ENCODE assay signal across 8 cellular contexts in genomic region chr1:179230251-179230650, GRCh38. TPM values are rescaled to one million over a fixed set of nuclear protein-coding genes. Genes with fewer than 3 reads are reported as not detected.
DNase-seq lines count a peak whose midpoint lies in the region; ATAC-seq and TF ChIP-seq lines count a peak whose summit lies in the region.

No MANE protein-coding gene starts in this region.

- H3K27ac Mint-ChIP-seq in mesothelial cell of epicardium = no peak overlapping the region

- H3K4ac ChIP-seq in trophoblast cell (ENCODE audit: low read depth, low read length) = no peak overlapping the region

- no peak overlapping the region for H2BK12ac ChIP-seq in trophoblast cell (ENCODE audit: low read length)

- no peak overlapping the region for H2AK5ac ChIP-seq in trophoblast cell (ENCODE audit: low read length)

- H3K9me3 ChIP-seq in BE2C = no peaks in the 10 kb centered on the region
- no peaks in the 10 kb centered on the region for H3K9me3 ChIP-seq in body of pancreas
- no peaks in the 10 kb centered on the region for H3K9me3 ChIP-seq in trophoblast cell (ENCODE audit: insufficient read depth, low read depth, low read length)

- H2BK120ac ChIP-seq in trophoblast cell (ENCODE audit: insufficient read depth, low read length, poor library complexity) = no peak overlapping the region

- no peak overlapping the region for H4K12ac ChIP-seq in trophoblast cell (ENCODE audit: low read depth, low read length)

- peaks cover 2% of the 10 kb centered on the region for H3K36me3 Mint-ChIP-seq in mesothelial cell of epicardium

- H3K27me3 ChIP-seq in BE2C = no peaks in the 10 kb centered on the region
- no peaks in the 10 kb centered on the region for H3K27me3 ChIP-seq in body of pancreas
- H3K27me3 ChIP-seq in trophoblast cell (ENCODE audit: insufficient read depth, low read length) = no peaks in the 10 kb centered on the region

- peaks cover 4% of the 10 kb centered on the region for H3K9me3 Mint-ChIP-seq in mesothelial cell of epicardium

- H3K14ac ChIP-seq in trophoblast cell (ENCODE audit: low read length) = no peak overlapping the region

- no peak overlapping the region for H3K18ac ChIP-seq in trophoblast cell (ENCODE audit: low read length)

- DNase-seq in BE2C (no peak), HT-29 (ENCODE audit: low spot score) (peak; percentile 9), body of pancreas (no peak), mesothelial cell of epicardium (ENCODE audit: low spot score in 2 of 2, unreplicated experiment in 2 of 2) (no peak), SW480 (ENCODE audit: low spot score) (no peak), trophoblast cell (no peak)

- peaks cover 16% of the 10 kb centered on the region for H3K4me1 Mint-ChIP-seq in mesothelial cell of epicardium

- H3K79me1 ChIP-seq in trophoblast cell (ENCODE audit: low read length) = peaks cover 4% of the 10 kb centered on the region

- no peak overlapping the region for H2BK5ac ChIP-seq in trophoblast cell (ENCODE audit: low read depth, low read length, poor library complexity)

- H3K36me3 ChIP-seq in BE2C (peaks cover 6% of the 10 kb centered on the region; the same call in 1 of the 2 replicates), body of pancreas (replicated peaks in 1 of 2; ENCODE audit: insufficient read depth in 1 of 2, low read depth in 2 of 2) (no peaks in the 10 kb centered on the region), trophoblast cell (ENCODE audit: control insufficient read depth in 1 of 2, insufficient read depth in 2 of 2, low read length in 2 of 2) (peaks cover 0 to 4% of the 10 kb centered on the region in 2 experiments)

- H3K27ac ChIP-seq in body of pancreas = peak overlapping the region in 3 of 4 donors; percentile 69 to 89 (median 86)
- H3K27ac ChIP-seq in trophoblast cell (ENCODE audit: low read depth, low read length) = no peak overlapping the region

- H4K91ac ChIP-seq in trophoblast cell (ENCODE audit: low read depth, low read length) = no peak overlapping the region

- intact Hi-C loops in body of pancreas (cut with DNase I) = no loop called here

- no peak overlapping the region for H3K23ac ChIP-seq in trophoblast cell (ENCODE audit: low read length)

- no peaks in the 10 kb centered on the region; the same call in 1 of the 2 replicates for H3K4me1 ChIP-seq in BE2C
- peaks cover 25% of the 10 kb centered on the region for H3K4me1 ChIP-seq in body of pancreas
- peaks cover 2 to 7% of the 10 kb centered on the region in 2 experiments for H3K4me1 ChIP-seq in trophoblast cell (ENCODE audit: control insufficient read depth in 1 of 2, insufficient read depth in 2 of 2, low read length in 2 of 2)

- no peak overlapping the region for H3K9ac ChIP-seq in trophoblast cell (ENCODE audit: low read length)

- no peak overlapping the region for H3K4me2 ChIP-seq in trophoblast cell (ENCODE audit: low read length)

- H2AFZ ChIP-seq in trophoblast cell (ENCODE audit: insufficient read depth, low read length, poor library complexity) = no peak overlapping the region

- no peak overlapping the region for H4K8ac ChIP-seq in trophoblast cell (ENCODE audit: low read depth, low read length)

- H3K79me2 ChIP-seq in trophoblast cell (ENCODE audit: control insufficient read depth, insufficient read depth, low read length, poor library complexity) = peaks cover 6% of the 10 kb centered on the region

- WGBS in body of pancreas, 2 donors = 49 to 56% methylated on average over 5 of the region's 5 CpGs
- no CpG with 5 or more reads among the region's 5 CpGs for WGBS in trophoblast cell (ENCODE audit: extremely low coverage, insufficient coverage, insufficient read length)

- H3K27me3 Mint-ChIP-seq in mesothelial cell of epicardium (ENCODE audit: low read depth) = no peaks in the 10 kb centered on the region

- TF ChIP-seq CTCF in BE2C (IDR thresholded peaks at IDR 0.05; ENCODE audit: low read depth, low read length) (no peak), body of pancreas (IDR thresholded peaks at IDR 0.05) (no peak), mesothelial cell of epicardium (IDR thresholded peaks at IDR 0.05; ENCODE audit: unreplicated experiment) (no peak)

- H3K4me3 Mint-ChIP-seq in mesothelial cell of epicardium = peak overlapping the region; percentile 89

- H3K4me3 ChIP-seq in BE2C (ENCODE audit: low read depth, low read length) = peak overlapping the region; percentile 80
- H3K4me3 ChIP-seq in body of pancreas = peak overlapping the region in 1 of 2 donors; percentile 97
- no peak overlapping the region for H3K4me3 ChIP-seq in trophoblast cell (ENCODE audit: low read depth, low read length)

- no peak for TF ChIP-seq POLR2A in body of pancreas (IDR thresholded peaks at IDR 0.05)

- no peak for ATAC-seq in body of pancreas
- ATAC-seq in HG03378 (IDR thresholded peaks at IDR 0.05; ENCODE audit: unreplicated experiment) = no peak
- no peak for ATAC-seq in HG02610 (IDR thresholded peaks at IDR 0.05; ENCODE audit: unreplicated experiment)

RNA-seq across cellular contexts. Expression of gene ABL2, which starts 0.8 kb away (rescaled TPM):
- 8.7 TPM for polyA plus RNA-seq in BE2C (2012; ENCODE audit: insufficient read depth, insufficient read length, low read depth)
- total RNA-seq in HT-29 (2014; rRNA removed; shearing (Covaris generic)) = 2.5 and 4.5 TPM in 2 replicates
- 10 to 100 TPM; 10.1 to 12.5 TPM for total RNA-seq in body of pancreas
- total RNA-seq in mesothelial cell of epicardium = 22.5 to 23.7 TPM (median 22.7 TPM) in 3 replicates
- polyA plus RNA-seq in trophoblast cell (2013) = 6.5 and 6.8 TPM in 2 replicates
